1 cellular context compared by ENCODE assay signal in genomic region chr16:87855852-87856715, GRCh38.
TF ChIP-seq lines count a peak whose summit lies in the region.

No MANE protein-coding gene starts in this region.

TF ChIP-seq in HepG2, 621 proteins besides CTCF, POLR2A, EP300 and RAD21 (continued from another document and continues in another):
- TF ChIP-seq PRDM15 (CRISPR knock-in tag; IDR thresholded peaks at IDR 0.05) (0 out of 2 replicates have a peak, but pooled peaks have one; percentile 51), FOXC1 (CRISPR knock-in tag; IDR thresholded peaks at IDR 0.05; ENCODE audit: borderline replicate concordance) (no peak), JDP2 (CRISPR knock-in tag; IDR thresholded peaks at IDR 0.05; ENCODE audit: borderline replicate concordance) (no peak), ZNF18 (CRISPR knock-in tag; IDR thresholded peaks at IDR 0.05; ENCODE audit: insufficient replicate concordance) (no peak), ATF5 (CRISPR knock-in tag; IDR thresholded peaks at IDR 0.05; ENCODE audit: low read depth) (no peak), REST (IDR thresholded peaks at IDR 0.05; ENCODE audit: borderline replicate concordance in 1 of 2, low read depth in 1 of 2, low read length in 2 of 2) (peak in 1 of 2 experiments; percentile 35; a peak in 1 of 4 replicates), ZKSCAN8 (CRISPR knock-in tag; IDR thresholded peaks at IDR 0.05; ENCODE audit: borderline replicate concordance) (peak; percentile 70; the same call in 1 of the 2 replicates), ZMYM4 (CRISPR knock-in tag; IDR thresholded peaks at IDR 0.05) (no peak; the same call in 1 of the 2 replicates), NFIC (IDR thresholded peaks at IDR 0.05; ENCODE audit: low read length) (no peak), DMTF1 (CRISPR knock-in tag; IDR thresholded peaks at IDR 0.05) (no peak), ARNT (IDR thresholded peaks at IDR 0.05) (no peak), RFX1 (IDR thresholded peaks at IDR 0.05) (no peak), KLF9 (CRISPR knock-in tag; IDR thresholded peaks at IDR 0.05; ENCODE audit: low read depth) (no peak), ZNF30 (CRISPR knock-in tag; IDR thresholded peaks at IDR 0.05) (no peak), ATRX (CRISPR knock-in tag; IDR thresholded peaks at IDR 0.05; ENCODE audit: borderline replicate concordance) (no peak), ZNF775 (CRISPR knock-in tag; IDR thresholded peaks at IDR 0.05; ENCODE audit: borderline replicate concordance) (no peak), NFE2L1 (CRISPR knock-in tag; IDR thresholded peaks at IDR 0.05; ENCODE audit: borderline replicate concordance) (no peak), HMGXB3 (CRISPR knock-in tag; IDR thresholded peaks at IDR 0.05; ENCODE audit: borderline replicate concordance) (no peak), ZNF274 (CRISPR knock-in tag; IDR thresholded peaks at IDR 0.05) (no peak), DR1 (CRISPR knock-in tag; IDR thresholded peaks at IDR 0.05) (peak; percentile 50), ZNF12 (CRISPR knock-in tag; IDR thresholded peaks at IDR 0.05) (no peak), ETV5 (CRISPR knock-in tag; IDR thresholded peaks at IDR 0.05; ENCODE audit: borderline replicate concordance) (peak; percentile 88; the same call in 1 of the 2 replicates), ZNF10 (CRISPR knock-in tag; IDR thresholded peaks at IDR 0.05; ENCODE audit: borderline replicate concordance, low read depth) (no peak), ZSCAN20 (CRISPR knock-in tag; IDR thresholded peaks at IDR 0.05; ENCODE audit: borderline replicate concordance) (no peak; the same call in 1 of the 2 replicates), ZNF17 (CRISPR knock-in tag; IDR thresholded peaks at IDR 0.05) (no peak), ZSCAN12 (CRISPR knock-in tag; IDR thresholded peaks at IDR 0.05) (no peak), ZNF691 (CRISPR knock-in tag; IDR thresholded peaks at IDR 0.05; ENCODE audit: borderline replicate concordance, low read depth) (peak; percentile 66; the same call in 1 of the 2 replicates), ZBTB1 (CRISPR knock-in tag; IDR thresholded peaks at IDR 0.05; ENCODE audit: borderline replicate concordance) (no peak), SRSF9 (IDR thresholded peaks at IDR 0.05; ENCODE audit: borderline replicate concordance, insufficient read depth, low read depth, low read length, poor library complexity, severe bottlenecking) (no peak), ZNF331 (CRISPR knock-in tag; IDR thresholded peaks at IDR 0.05) (peak; percentile 80; the same call in 1 of the 2 replicates), ZNF350 (CRISPR knock-in tag; IDR thresholded peaks at IDR 0.05; ENCODE audit: borderline replicate concordance, low read depth) (peak; percentile 55), MBD4 (IDR thresholded peaks at IDR 0.05; ENCODE audit: borderline replicate concordance, low read length) (no peak), ZNF138 (CRISPR knock-in tag; IDR thresholded peaks at IDR 0.05; ENCODE audit: low read depth) (no peak), KAT8 (CRISPR knock-in tag; IDR thresholded peaks at IDR 0.05) (peak; percentile 42; the same call in 1 of the 2 replicates), USF2 (IDR thresholded peaks at IDR 0.05; ENCODE audit: low read depth, low read length) (no peak), USF2 (CRISPR knock-in tag; IDR thresholded peaks at IDR 0.05; ENCODE audit: borderline replicate concordance) (0 out of 2 replicates have a peak, but pooled peaks have one; percentile 32), GTF3A (CRISPR knock-in tag; conservative IDR thresholded peaks at IDR 0.05) (no peak), NRL (CRISPR knock-in tag; IDR thresholded peaks at IDR 0.05; ENCODE audit: borderline replicate concordance) (no peak), ZNF354B (CRISPR knock-in tag; IDR thresholded peaks at IDR 0.05) (no peak), MED1 (CRISPR knock-in tag; IDR thresholded peaks at IDR 0.05) (peak; percentile 94), KLF12 (CRISPR knock-in tag; IDR thresholded peaks at IDR 0.05; ENCODE audit: borderline replicate concordance) (peak; percentile 44; the same call in 1 of the 2 replicates), ZNF3 (CRISPR knock-in tag; IDR thresholded peaks at IDR 0.05) (no peak), ESRRA (CRISPR knock-in tag; IDR thresholded peaks at IDR 0.05; ENCODE audit: low read depth) (no peak), ZNF343 (CRISPR knock-in tag; IDR thresholded peaks at IDR 0.05) (no peak; the same call in 1 of the 2 replicates), ONECUT2 (CRISPR knock-in tag; IDR thresholded peaks at IDR 0.05) (no peak)
